In genomic region chr6:39558791-39559190, GRCh38 we compare ENCODE assay signal across 20 cellular contexts.
DNase-seq lines count a peak whose midpoint lies in the region; ATAC-seq and FAIRE-seq lines count a peak whose summit lies in the region.
"Had no signal": no experiment of that assay in that cellular context is flagged by ENCODE, and none has a peak within 500 bp of the region (broad histone marks: within the 10 kb centered on the region; RNA-seq: fewer than 3 reads in every experiment).

No MANE protein-coding gene starts in this region.

- intact Hi-C loops in sciatic nerve (cut with DNase I), result no loop called here

- DNase-seq in GM03348 (ENCODE audit: low spot score) (peak; percentile 16), fibroblast of gingiva (ENCODE audit: low read depth) (peak; percentile 44), sciatic nerve (ENCODE audit: low spot score) (no peak), T-helper 1 cell (no peak)
- DNase-seq: AML-193; BE2C; CD4-positive, alpha-beta T cell; CD8-positive, alpha-beta memory T cell; DMS79; EL; GDM1; GM23248; H7; HCEC 1CT had no signal

- FAIRE-seq in endometrium (lab: Jason Lieb, UNC), result peak; percentile 97
- FAIRE-seq: D721Med, GM12891, GM18507, H1 had no signal

- ATAC-seq in HG02852 (IDR thresholded peaks at IDR 0.05; ENCODE audit: unreplicated experiment) (no peak), sciatic nerve (no peak)

Comparison
In these comparisons a context has a peak if more than half of its experiments do, and no peak if none do; other contexts are left out.
1. DNase-seq: peak in GM03348 (single experiment) and fibroblast of gingiva (single experiment); none in sciatic nerve (single experiment) and T-helper 1 cell (0 of 5).